ENCODE assay signal across 19 cellular contexts in genomic region chr3:187775549-187775948, GRCh38. TPM values are rescaled to one million over a fixed set of nuclear protein-coding genes. Genes with fewer than 3 reads are reported as not detected.
DNase-seq lines count a peak whose midpoint lies in the region; ATAC-seq and TF ChIP-seq lines count a peak whose summit lies in the region.
"Had no signal": no experiment of that assay in that cellular context is flagged by ENCODE, and none has a peak within 500 bp of the region (broad histone marks: within the 10 kb centered on the region; RNA-seq: fewer than 3 reads in every experiment).

No MANE protein-coding gene starts in this region.

- no peak for TF ChIP-seq CTCF in CD14-positive monocyte (IDR thresholded peaks at IDR 0.05)
- no peak for TF ChIP-seq CTCF in neutrophil (IDR thresholded peaks at IDR 0.05)
- no peak for TF ChIP-seq CTCF in adrenal gland (IDR thresholded peaks at IDR 0.05)

- H3K4me1 Mint-ChIP-seq in CD14-positive monocyte, result peaks cover 62% of the 10 kb centered on the region
- H3K4me1 Mint-ChIP-seq in dendritic cell treated with granulocyte-macrophage colony-stimulating factor and Interleukin-4, amounts not matched to agents 40 ng/mL and 50 ng/mL, for 4 days (ENCODE audit: low read depth), result peaks cover 65% of the 10 kb centered on the region

- H3K9me3 Mint-ChIP-seq in CD14-positive monocyte, result no peaks in the 10 kb centered on the region
- no peaks in the 10 kb centered on the region for H3K9me3 Mint-ChIP-seq in dendritic cell treated with granulocyte-macrophage colony-stimulating factor and Interleukin-4, amounts not matched to agents 40 ng/mL and 50 ng/mL, for 4 days
- H3K9me3 Mint-ChIP-seq: CD4-positive, alpha-beta T cell; CD8-positive, alpha-beta memory T cell; HFFc6 had no signal

- H3K4me3 Mint-ChIP-seq in CD14-positive monocyte, result no peak overlapping the region
- no peak overlapping the region for H3K4me3 Mint-ChIP-seq in dendritic cell treated with granulocyte-macrophage colony-stimulating factor and Interleukin-4, amounts not matched to agents 40 ng/mL and 50 ng/mL, for 4 days
- H3K4me3 Mint-ChIP-seq: B cell; CD4-positive, alpha-beta T cell; CD8-positive, alpha-beta memory T cell; HFFc6 had no signal

- peaks cover 4 to 5% of the 10 kb centered on the region in 2 donors for H3K36me3 Mint-ChIP-seq in CD14-positive monocyte
- peaks cover 14% of the 10 kb centered on the region for H3K36me3 Mint-ChIP-seq in dendritic cell treated with granulocyte-macrophage colony-stimulating factor and Interleukin-4, amounts not matched to agents 40 ng/mL and 50 ng/mL, for 4 days (ENCODE audit: low read depth)
- H3K36me3 Mint-ChIP-seq: CD8-positive, alpha-beta memory T cell had no signal

- H3K27me3 Mint-ChIP-seq in CD14-positive monocyte (ENCODE audit: low read depth in 3 of 3), result peaks cover 0 to 4% (median 2%) of the 10 kb centered on the region in 3 donors
- H3K27me3 Mint-ChIP-seq in dendritic cell treated with granulocyte-macrophage colony-stimulating factor and Interleukin-4, amounts not matched to agents 40 ng/mL and 50 ng/mL, for 4 days, result no peaks in the 10 kb centered on the region
- H3K27me3 Mint-ChIP-seq: B cell; CD4-positive, alpha-beta T cell; CD8-positive, alpha-beta memory T cell had no signal

- intact Hi-C loops in Right ventricle myocardium inferior (cut with DNase I) (no loop called here), cardiac septum (cut with DNase I) (no loop called here), CD14-positive monocyte (cut with micrococcal nuclease) (loop anchor here in 1 of 2 donors (2.0 to 10.0 kb wide), 5 partner anchors 31 to 379 kb away; partner anchors contain the start of genes BCL6 and LPP), adrenal gland (cut with DNase I) (no loop called here)
- intact Hi-C loops in dendritic cell treated with granulocyte-macrophage colony-stimulating factor and Interleukin-4, amounts not matched to agents 40 ng/mL and 50 ng/mL, for 4 days (cut with micrococcal nuclease), result no loop called here

- no peak for DNase-seq in Right ventricle myocardium inferior (ENCODE audit: missing footprints)
- DNase-seq in cardiac septum (ENCODE audit: low spot score), result no peak
- DNase-seq in CD14-positive monocyte (ENCODE audit: low spot score), result no peak
- no peak for DNase-seq in adrenal gland
- DNase-seq in EL, result no peak
- DNase-seq: CD4-positive, alpha-beta T cell; CD8-positive, alpha-beta memory T cell; DMS 273 treated with DMSO at 0.1 percent for 48 hours; DMS53; DMS79 treated with DMSO at 0.1 percent for 48 hours; GOT3; HFFc6 had no signal

- no peak for TF ChIP-seq POLR2A in adrenal gland (IDR thresholded peaks at IDR 0.05)

- peak overlapping the region; percentile 23 for H3K27ac ChIP-seq in neutrophil
- H3K27ac ChIP-seq in adrenal gland, result no peak overlapping the region
- H3K27ac ChIP-seq: 22Rv1, BLaER1, C4-2B had no signal

- 63 to 69% (median 64%) methylated on average over 1 of the region's 1 CpG for WGBS in adrenal gland, 4 donors

- ATAC-seq in Right ventricle myocardium inferior, result peak; percentile 20

- H3K4me1 ChIP-seq in neutrophil (ENCODE audit: control insufficient read depth in 1 of 2, insufficient read depth in 1 of 2, low read depth in 1 of 2, low read length in 1 of 2) (peaks cover 75 to 80% of the 10 kb centered on the region in 2 experiments), adrenal gland (replicated peaks in 1 of 2) (no peaks in the 10 kb centered on the region)
- H3K4me1 ChIP-seq: HAP-1 had no signal

- H3K9me3 ChIP-seq in neutrophil (no peaks in the 10 kb centered on the region), adrenal gland (replicated peaks in 1 of 3) (no peaks in the 10 kb centered on the region)
- H3K9me3 ChIP-seq: BLaER1, HAP-1 had no signal

- no peak overlapping the region for H3K4me3 ChIP-seq in neutrophil (ENCODE audit: low read depth in 1 of 2, low read length in 1 of 2)
- H3K4me3 ChIP-seq in adrenal gland, result no peak overlapping the region
- H3K4me3 ChIP-seq: BLaER1, HAP-1 had no signal

- H3K36me3 ChIP-seq in neutrophil, result no peaks in the 10 kb centered on the region
- no peaks in the 10 kb centered on the region for H3K36me3 ChIP-seq in adrenal gland (replicated peaks in 1 of 2)
- H3K36me3 ChIP-seq: BLaER1, HAP-1 had no signal

- H3K27me3 ChIP-seq in neutrophil, result no peaks in the 10 kb centered on the region
- no peaks in the 10 kb centered on the region for H3K27me3 ChIP-seq in adrenal gland
- H3K27me3 ChIP-seq: BLaER1 had no signal

- H3K27ac Mint-ChIP-seq in CD14-positive monocyte, result peak overlapping the region in 4 of 7 donors; percentile 40 to 97 (median 78)
- peak overlapping the region; percentile 20 for H3K27ac Mint-ChIP-seq in dendritic cell treated with granulocyte-macrophage colony-stimulating factor and Interleukin-4, amounts not matched to agents 40 ng/mL and 50 ng/mL, for 4 days
- H3K27ac Mint-ChIP-seq: B cell; CD4-positive, alpha-beta T cell; CD8-positive, alpha-beta memory T cell; HFFc6 had no signal

RNA-seq across cellular contexts. Expression of gene BCL6, which starts 30.3 kb away (rescaled TPM):
- total RNA-seq in Right ventricle myocardium inferior, result 95.5 TPM
- 67.4 TPM for total RNA-seq in cardiac septum
- 10 to 100 TPM; 33.2 to 34.9 TPM for polyA plus RNA-seq in CD14-positive monocyte
- total RNA-seq in adrenal gland, result 100 to 1,000 TPM in 4 of 8 donors, 10 to 100 TPM in 4; 28.7 to 131 (median 102) TPM
- 10 to 100 TPM; 34.5 to 88.3 (median 71.3) TPM for polyA plus RNA-seq in adrenal gland
